1 cellular context compared by ENCODE assay signal in the genomic region with DNA sequence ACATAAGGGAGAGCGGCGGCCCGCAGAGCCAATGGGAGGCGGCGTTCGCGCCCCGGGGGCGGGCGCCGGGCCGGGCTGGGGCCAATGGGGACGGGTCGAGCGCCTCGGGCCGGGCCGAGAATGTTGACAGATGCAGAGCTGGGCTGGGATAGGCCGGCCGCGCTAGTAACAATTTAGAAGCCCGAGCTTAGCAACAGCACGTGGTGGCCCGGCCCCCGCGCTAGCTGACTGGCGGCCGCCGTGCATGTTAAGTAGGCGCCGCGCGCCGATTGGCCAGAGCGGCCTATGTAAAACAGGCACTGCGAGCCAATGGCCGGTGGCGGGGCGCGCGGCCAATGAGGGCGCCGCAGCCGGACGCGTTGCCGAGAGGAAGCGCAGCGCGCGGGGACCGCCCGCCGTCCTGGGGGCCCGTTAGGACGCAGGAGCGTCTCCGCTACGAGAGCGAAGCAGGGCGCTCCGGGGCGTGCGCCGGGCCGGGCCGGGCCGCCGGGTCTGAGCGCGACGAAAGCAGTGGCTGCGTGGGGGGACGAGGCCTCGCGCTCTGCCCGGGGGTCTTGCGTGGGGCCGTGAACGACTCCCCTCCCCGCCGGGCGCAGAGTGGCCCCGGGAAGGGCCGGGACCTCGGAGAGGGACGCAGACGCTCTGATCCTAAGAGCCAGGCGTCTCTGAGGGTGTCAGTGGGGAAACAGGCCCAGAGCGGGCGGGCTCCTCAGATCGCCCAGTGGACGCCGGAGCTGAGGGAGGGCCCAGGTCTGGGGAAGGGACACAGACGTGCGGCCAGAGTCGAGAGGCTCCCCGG.
A peak's percentile ranks its signal among the peaks of the same experiment; 100 is the strongest.
TF ChIP-seq lines count a peak whose summit lies in the region.

No MANE protein-coding gene starts in this region.

TF ChIP-seq in HepG2, 621 proteins besides CTCF, POLR2A, EP300 and RAD21 (continued from another document and continues in another):
- TF ChIP-seq CREB1 (IDR thresholded peaks at IDR 0.05) (peak; percentile 66), CREB1 (CRISPR knock-in tag; IDR thresholded peaks at IDR 0.05) (no peak), ZBTB7B (CRISPR knock-in tag; IDR thresholded peaks at IDR 0.05) (peak; percentile 48; the same call in 1 of the 2 replicates), MLLT10 (CRISPR knock-in tag; IDR thresholded peaks at IDR 0.05) (no peak), ZNF292 (CRISPR knock-in tag; IDR thresholded peaks at IDR 0.05; ENCODE audit: borderline replicate concordance, low read depth) (no peak), SMYD3 (CRISPR knock-in tag; IDR thresholded peaks at IDR 0.05) (peak; percentile 75; the same call in 1 of the 2 replicates), GATAD1 (CRISPR knock-in tag; IDR thresholded peaks at IDR 0.05) (peak; percentile 50; the same call in 1 of the 2 replicates), NFYC (CRISPR knock-in tag; IDR thresholded peaks at IDR 0.05) (peak; percentile 89), KAT7 (CRISPR knock-in tag; IDR thresholded peaks at IDR 0.05; ENCODE audit: borderline replicate concordance) (peak; percentile 34; the same call in 1 of the 2 replicates), ZNF83 (CRISPR knock-in tag; IDR thresholded peaks at IDR 0.05; ENCODE audit: borderline replicate concordance) (no peak), ZNF383 (CRISPR knock-in tag; IDR thresholded peaks at IDR 0.05; ENCODE audit: borderline replicate concordance) (0 out of 2 replicates have a peak, but pooled peaks have one; percentile 38), ZSCAN21 (CRISPR knock-in tag; IDR thresholded peaks at IDR 0.05; ENCODE audit: borderline replicate concordance) (peak; percentile 84), KLF15 (CRISPR knock-in tag; IDR thresholded peaks at IDR 0.05; ENCODE audit: borderline replicate concordance) (0 out of 2 replicates have a peak, but pooled peaks have one; percentile 33), ZNF101 (CRISPR knock-in tag; IDR thresholded peaks at IDR 0.05; ENCODE audit: borderline replicate concordance, low read depth) (0 out of 2 replicates have a peak, but pooled peaks have one; percentile 41), ZNF333 (CRISPR knock-in tag; IDR thresholded peaks at IDR 0.05; ENCODE audit: borderline replicate concordance) (peak; percentile 83; the same call in 1 of the 2 replicates), RBAK (CRISPR knock-in tag; IDR thresholded peaks at IDR 0.05) (no peak), ZNF556 (CRISPR knock-in tag; IDR thresholded peaks at IDR 0.05; ENCODE audit: borderline replicate concordance) (peak; percentile 62), ZNF562 (CRISPR knock-in tag; IDR thresholded peaks at IDR 0.05; ENCODE audit: borderline replicate concordance) (no peak), ZNF777 (CRISPR knock-in tag; IDR thresholded peaks at IDR 0.05) (peak; percentile 83), DMAP1 (CRISPR knock-in tag; IDR thresholded peaks at IDR 0.05) (peak; percentile 33; the same call in 1 of the 2 replicates), ZNF451 (CRISPR knock-in tag; IDR thresholded peaks at IDR 0.05) (peak; percentile 32; the same call in 1 of the 2 replicates), ZNF563 (CRISPR knock-in tag; IDR thresholded peaks at IDR 0.05) (peak; percentile 93; the same call in 1 of the 2 replicates), ZNF260 (CRISPR knock-in tag; IDR thresholded peaks at IDR 0.05; ENCODE audit: borderline replicate concordance, low read depth) (no peak), ZNF709 (CRISPR knock-in tag; IDR thresholded peaks at IDR 0.05) (peak; percentile 57; the same call in 1 of the 2 replicates), REXO4 (CRISPR knock-in tag; IDR thresholded peaks at IDR 0.05; ENCODE audit: borderline replicate concordance) (peak; percentile 79; the same call in 1 of the 2 replicates), ZBTB3 (CRISPR knock-in tag; IDR thresholded peaks at IDR 0.05; ENCODE audit: borderline replicate concordance, low read depth) (no peak), SRSF9 (IDR thresholded peaks at IDR 0.05; ENCODE audit: borderline replicate concordance, insufficient read depth, low read depth, low read length, poor library complexity, severe bottlenecking) (no peak), ZNF598 (CRISPR knock-in tag; IDR thresholded peaks at IDR 0.05; ENCODE audit: borderline replicate concordance) (0 out of 2 replicates have a peak, but pooled peaks have one; percentile 83), DR1 (CRISPR knock-in tag; IDR thresholded peaks at IDR 0.05) (peak; percentile 36; the same call in 1 of the 2 replicates), GTF3A (CRISPR knock-in tag; conservative IDR thresholded peaks at IDR 0.05) (peak; percentile 85; the same call in 1 of the 2 replicates)
- TF ChIP-seq, protein P1, sequence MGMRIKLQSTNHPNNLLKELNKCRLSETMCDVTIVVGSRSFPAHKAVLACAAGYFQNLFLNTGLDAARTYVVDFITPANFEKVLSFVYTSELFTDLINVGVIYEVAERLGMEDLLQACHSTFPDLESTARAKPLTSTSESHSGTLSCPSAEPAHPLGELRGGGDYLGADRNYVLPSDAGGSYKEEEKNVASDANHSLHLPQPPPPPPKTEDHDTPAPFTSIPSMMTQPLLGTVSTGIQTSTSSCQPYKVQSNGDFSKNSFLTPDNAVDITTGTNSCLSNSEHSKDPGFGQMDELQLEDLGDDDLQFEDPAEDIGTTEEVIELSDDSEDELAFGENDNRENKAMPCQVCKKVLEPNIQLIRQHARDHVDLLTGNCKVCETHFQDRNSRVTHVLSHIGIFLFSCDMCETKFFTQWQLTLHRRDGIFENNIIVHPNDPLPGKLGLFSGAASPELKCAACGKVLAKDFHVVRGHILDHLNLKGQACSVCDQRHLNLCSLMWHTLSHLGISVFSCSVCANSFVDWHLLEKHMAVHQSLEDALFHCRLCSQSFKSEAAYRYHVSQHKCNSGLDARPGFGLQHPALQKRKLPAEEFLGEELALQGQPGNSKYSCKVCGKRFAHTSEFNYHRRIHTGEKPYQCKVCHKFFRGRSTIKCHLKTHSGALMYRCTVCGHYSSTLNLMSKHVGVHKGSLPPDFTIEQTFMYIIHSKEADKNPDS (CRISPR knock-in tag; IDR thresholded peaks at IDR 0.05) = no peak; the same call in 1 of the 2 replicates
- TF ChIP-seq, protein P2, sequence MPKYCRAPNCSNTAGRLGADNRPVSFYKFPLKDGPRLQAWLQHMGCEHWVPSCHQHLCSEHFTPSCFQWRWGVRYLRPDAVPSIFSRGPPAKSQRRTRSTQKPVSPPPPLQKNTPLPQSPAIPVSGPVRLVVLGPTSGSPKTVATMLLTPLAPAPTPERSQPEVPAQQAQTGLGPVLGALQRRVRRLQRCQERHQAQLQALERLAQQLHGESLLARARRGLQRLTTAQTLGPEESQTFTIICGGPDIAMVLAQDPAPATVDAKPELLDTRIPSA (CRISPR knock-in tag; IDR thresholded peaks at IDR 0.05; ENCODE audit: borderline replicate concordance) = no peak
- TF ChIP-seq, protein P3, sequence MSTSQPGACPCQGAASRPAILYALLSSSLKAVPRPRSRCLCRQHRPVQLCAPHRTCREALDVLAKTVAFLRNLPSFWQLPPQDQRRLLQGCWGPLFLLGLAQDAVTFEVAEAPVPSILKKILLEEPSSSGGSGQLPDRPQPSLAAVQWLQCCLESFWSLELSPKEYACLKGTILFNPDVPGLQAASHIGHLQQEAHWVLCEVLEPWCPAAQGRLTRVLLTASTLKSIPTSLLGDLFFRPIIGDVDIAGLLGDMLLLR (CRISPR knock-in tag; IDR thresholded peaks at IDR 0.05) = peak; percentile 27; the same call in 1 of the 2 replicates
- TF ChIP-seq, protein P4, sequence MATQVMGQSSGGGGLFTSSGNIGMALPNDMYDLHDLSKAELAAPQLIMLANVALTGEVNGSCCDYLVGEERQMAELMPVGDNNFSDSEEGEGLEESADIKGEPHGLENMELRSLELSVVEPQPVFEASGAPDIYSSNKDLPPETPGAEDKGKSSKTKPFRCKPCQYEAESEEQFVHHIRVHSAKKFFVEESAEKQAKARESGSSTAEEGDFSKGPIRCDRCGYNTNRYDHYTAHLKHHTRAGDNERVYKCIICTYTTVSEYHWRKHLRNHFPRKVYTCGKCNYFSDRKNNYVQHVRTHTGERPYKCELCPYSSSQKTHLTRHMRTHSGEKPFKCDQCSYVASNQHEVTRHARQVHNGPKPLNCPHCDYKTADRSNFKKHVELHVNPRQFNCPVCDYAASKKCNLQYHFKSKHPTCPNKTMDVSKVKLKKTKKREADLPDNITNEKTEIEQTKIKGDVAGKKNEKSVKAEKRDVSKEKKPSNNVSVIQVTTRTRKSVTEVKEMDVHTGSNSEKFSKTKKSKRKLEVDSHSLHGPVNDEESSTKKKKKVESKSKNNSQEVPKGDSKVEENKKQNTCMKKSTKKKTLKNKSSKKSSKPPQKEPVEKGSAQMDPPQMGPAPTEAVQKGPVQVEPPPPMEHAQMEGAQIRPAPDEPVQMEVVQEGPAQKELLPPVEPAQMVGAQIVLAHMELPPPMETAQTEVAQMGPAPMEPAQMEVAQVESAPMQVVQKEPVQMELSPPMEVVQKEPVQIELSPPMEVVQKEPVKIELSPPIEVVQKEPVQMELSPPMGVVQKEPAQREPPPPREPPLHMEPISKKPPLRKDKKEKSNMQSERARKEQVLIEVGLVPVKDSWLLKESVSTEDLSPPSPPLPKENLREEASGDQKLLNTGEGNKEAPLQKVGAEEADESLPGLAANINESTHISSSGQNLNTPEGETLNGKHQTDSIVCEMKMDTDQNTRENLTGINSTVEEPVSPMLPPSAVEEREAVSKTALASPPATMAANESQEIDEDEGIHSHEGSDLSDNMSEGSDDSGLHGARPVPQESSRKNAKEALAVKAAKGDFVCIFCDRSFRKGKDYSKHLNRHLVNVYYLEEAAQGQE (IDR thresholded peaks at IDR 0.05; ENCODE audit: borderline replicate concordance in 1 of 2, low read depth in 1 of 2, low read length in 2 of 2) = 0 out of 4 replicates have a peak, but pooled peaks of 1 of the 2 experiments have one; percentile 31
- TF ChIP-seq, protein P5, sequence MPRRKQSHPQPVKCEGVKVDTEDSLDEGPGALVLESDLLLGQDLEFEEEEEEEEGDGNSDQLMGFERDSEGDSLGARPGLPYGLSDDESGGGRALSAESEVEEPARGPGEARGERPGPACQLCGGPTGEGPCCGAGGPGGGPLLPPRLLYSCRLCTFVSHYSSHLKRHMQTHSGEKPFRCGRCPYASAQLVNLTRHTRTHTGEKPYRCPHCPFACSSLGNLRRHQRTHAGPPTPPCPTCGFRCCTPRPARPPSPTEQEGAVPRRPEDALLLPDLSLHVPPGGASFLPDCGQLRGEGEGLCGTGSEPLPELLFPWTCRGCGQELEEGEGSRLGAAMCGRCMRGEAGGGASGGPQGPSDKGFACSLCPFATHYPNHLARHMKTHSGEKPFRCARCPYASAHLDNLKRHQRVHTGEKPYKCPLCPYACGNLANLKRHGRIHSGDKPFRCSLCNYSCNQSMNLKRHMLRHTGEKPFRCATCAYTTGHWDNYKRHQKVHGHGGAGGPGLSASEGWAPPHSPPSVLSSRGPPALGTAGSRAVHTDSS (CRISPR knock-in tag; conservative IDR thresholded peaks at IDR 0.05) = 0 out of 2 replicates have a peak, but pooled peaks have one; percentile 71
- TF ChIP-seq, protein P6, sequence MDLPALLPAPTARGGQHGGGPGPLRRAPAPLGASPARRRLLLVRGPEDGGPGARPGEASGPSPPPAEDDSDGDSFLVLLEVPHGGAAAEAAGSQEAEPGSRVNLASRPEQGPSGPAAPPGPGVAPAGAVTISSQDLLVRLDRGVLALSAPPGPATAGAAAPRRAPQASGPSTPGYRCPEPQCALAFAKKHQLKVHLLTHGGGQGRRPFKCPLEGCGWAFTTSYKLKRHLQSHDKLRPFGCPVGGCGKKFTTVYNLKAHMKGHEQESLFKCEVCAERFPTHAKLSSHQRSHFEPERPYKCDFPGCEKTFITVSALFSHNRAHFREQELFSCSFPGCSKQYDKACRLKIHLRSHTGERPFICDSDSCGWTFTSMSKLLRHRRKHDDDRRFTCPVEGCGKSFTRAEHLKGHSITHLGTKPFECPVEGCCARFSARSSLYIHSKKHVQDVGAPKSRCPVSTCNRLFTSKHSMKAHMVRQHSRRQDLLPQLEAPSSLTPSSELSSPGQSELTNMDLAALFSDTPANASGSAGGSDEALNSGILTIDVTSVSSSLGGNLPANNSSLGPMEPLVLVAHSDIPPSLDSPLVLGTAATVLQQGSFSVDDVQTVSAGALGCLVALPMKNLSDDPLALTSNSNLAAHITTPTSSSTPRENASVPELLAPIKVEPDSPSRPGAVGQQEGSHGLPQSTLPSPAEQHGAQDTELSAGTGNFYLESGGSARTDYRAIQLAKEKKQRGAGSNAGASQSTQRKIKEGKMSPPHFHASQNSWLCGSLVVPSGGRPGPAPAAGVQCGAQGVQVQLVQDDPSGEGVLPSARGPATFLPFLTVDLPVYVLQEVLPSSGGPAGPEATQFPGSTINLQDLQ (CRISPR knock-in tag; IDR thresholded peaks at IDR 0.05) = no peak
- TF ChIP-seq, protein P7, sequence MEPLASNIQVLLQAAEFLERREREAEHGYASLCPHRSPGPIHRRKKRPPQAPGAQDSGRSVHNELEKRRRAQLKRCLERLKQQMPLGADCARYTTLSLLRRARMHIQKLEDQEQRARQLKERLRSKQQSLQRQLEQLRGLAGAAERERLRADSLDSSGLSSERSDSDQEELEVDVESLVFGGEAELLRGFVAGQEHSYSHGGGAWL (CRISPR knock-in tag; IDR thresholded peaks at IDR 0.05) = peak; percentile 94
- TF ChIP-seq, protein P8, sequence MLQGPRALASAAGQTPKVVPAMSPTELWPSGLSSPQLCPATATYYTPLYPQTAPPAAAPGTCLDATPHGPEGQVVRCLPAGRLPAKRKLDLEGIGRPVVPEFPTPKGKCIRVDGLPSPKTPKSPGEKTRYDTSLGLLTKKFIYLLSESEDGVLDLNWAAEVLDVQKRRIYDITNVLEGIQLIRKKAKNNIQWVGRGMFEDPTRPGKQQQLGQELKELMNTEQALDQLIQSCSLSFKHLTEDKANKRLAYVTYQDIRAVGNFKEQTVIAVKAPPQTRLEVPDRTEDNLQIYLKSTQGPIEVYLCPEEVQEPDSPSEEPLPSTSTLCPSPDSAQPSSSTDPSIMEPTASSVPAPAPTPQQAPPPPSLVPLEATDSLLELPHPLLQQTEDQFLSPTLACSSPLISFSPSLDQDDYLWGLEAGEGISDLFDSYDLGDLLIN (CRISPR knock-in tag; IDR thresholded peaks at IDR 0.05; ENCODE audit: borderline replicate concordance) = peak; percentile 52; the same call in 1 of the 2 replicates
- TF ChIP-seq, protein P9, sequence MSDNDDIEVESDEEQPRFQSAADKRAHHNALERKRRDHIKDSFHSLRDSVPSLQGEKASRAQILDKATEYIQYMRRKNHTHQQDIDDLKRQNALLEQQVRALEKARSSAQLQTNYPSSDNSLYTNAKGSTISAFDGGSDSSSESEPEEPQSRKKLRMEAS (IDR thresholded peaks at IDR 0.05) = peak; percentile 89
- TF ChIP-seq, protein P10, sequence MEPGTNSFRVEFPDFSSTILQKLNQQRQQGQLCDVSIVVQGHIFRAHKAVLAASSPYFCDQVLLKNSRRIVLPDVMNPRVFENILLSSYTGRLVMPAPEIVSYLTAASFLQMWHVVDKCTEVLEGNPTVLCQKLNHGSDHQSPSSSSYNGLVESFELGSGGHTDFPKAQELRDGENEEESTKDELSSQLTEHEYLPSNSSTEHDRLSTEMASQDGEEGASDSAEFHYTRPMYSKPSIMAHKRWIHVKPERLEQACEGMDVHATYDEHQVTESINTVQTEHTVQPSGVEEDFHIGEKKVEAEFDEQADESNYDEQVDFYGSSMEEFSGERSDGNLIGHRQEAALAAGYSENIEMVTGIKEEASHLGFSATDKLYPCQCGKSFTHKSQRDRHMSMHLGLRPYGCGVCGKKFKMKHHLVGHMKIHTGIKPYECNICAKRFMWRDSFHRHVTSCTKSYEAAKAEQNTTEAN (CRISPR knock-in tag; conservative IDR thresholded peaks at IDR 0.05) = peak; percentile 65; the same call in 1 of the 2 replicates
- TF ChIP-seq, protein P11, sequence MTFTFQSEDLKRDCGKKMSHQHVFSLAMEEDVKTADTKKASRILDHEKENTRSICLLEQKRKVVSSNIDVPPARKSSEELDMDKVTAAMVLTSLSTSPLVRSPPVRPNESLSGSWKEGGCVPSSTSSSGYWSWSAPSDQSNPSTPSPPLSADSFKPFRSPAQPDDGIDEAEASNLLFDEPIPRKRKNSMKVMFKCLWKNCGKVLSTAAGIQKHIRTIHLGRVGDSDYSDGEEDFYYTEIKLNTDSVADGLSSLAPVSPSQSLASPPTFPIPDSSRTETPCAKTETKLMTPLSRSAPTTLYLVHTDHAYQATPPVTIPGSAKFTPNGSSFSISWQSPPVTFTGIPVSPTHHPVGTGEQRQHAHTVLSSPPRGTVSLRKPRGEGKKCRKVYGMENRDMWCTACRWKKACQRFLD (CRISPR knock-in tag; IDR thresholded peaks at IDR 0.05; ENCODE audit: borderline replicate concordance) = peak; percentile 94
